16 cellular contexts compared by ENCODE assay signal in genomic region chr2:62524293-62524941, GRCh38. TPM values are rescaled to one million over a fixed set of nuclear protein-coding genes. Genes with fewer than 3 reads are reported as not detected.
"Had no signal": no experiment of that assay in that cellular context is flagged by ENCODE, and none has a peak within 500 bp of the region (broad histone marks: within the 10 kb centered on the region; RNA-seq: fewer than 3 reads in every experiment).

No MANE protein-coding gene starts in this region.

- H3K27ac Mint-ChIP-seq: activated naive CD8-positive, alpha-beta T cell treated with anti-CD3 and anti-CD28 coated beads, Interleukin-2, amount 10 ng/mL, durations not matched to agents 7 days and 5 days; effector memory CD8-positive, alpha-beta T cell had no signal

- H3K36me3 ChIP-seq: breast epithelium, ovary, thoracic aorta, upper lobe of right lung had no signal

- H3K27ac ChIP-seq: breast epithelium, ovary, thoracic aorta, upper lobe of right lung had no signal

- H3K4me3 Mint-ChIP-seq: activated naive CD8-positive, alpha-beta T cell treated with anti-CD3 and anti-CD28 coated beads, Interleukin-2, amount 10 ng/mL, durations not matched to agents 7 days and 5 days; effector memory CD8-positive, alpha-beta T cell; neural crest cell had no signal

- H3K27me3 ChIP-seq: breast epithelium, ovary, upper lobe of right lung had no signal

- ATAC-seq: effector memory CD8-positive, alpha-beta T cell; upper lobe of right lung had no signal

- H3K9me3 ChIP-seq: breast epithelium, ovary, thoracic aorta, upper lobe of right lung had no signal

- DNase-seq: activated CD4-positive, alpha-beta T cell treated with anti-CD3 and anti-CD28 coated beads, Interleukin-2, amount 50 U/mL, for 1 hour; activated CD8-positive, alpha-beta memory T cell treated with anti-CD3 and anti-CD28 coated beads for 24 hours; activated naive CD4-positive, alpha-beta T cell; activated naive CD8-positive, alpha-beta T cell treated with anti-CD3 and anti-CD28 coated beads, Interleukin-2, amount 10 ng/mL, durations not matched to agents 7 days and 5 days; aorta; dermis blood vessel endothelial cell; effector memory CD8-positive, alpha-beta T cell; kidney glomerular epithelial cell; ovary; stimulated activated CD4-positive, alpha-beta T cell treated with anti-CD3 and anti-CD28 coated beads, Interleukin-12 subunit alpha, Interleukin-12 subunit beta, amount 100 ng/mL, for 4 hours; stimulated activated CD4-positive, alpha-beta T cell treated with anti-CD3 and anti-CD28 coated beads, Interleukin-2, amount 100 ng/mL, for 24 hours; upper lobe of right lung had no signal

- H3K9me3 Mint-ChIP-seq: effector memory CD8-positive, alpha-beta T cell had no signal

- H3K4me3 ChIP-seq: breast epithelium, lung, ovary, thoracic aorta, upper lobe of right lung had no signal

- H3K36me3 Mint-ChIP-seq: activated naive CD8-positive, alpha-beta T cell treated with anti-CD3 and anti-CD28 coated beads, Interleukin-2, amount 10 ng/mL, durations not matched to agents 7 days and 5 days had no signal

- H3K4me1 Mint-ChIP-seq: activated naive CD8-positive, alpha-beta T cell treated with anti-CD3 and anti-CD28 coated beads, Interleukin-2, amount 10 ng/mL, durations not matched to agents 7 days and 5 days had no signal

- H3K4me1 ChIP-seq: breast epithelium, upper lobe of right lung had no signal

RNA-seq across cellular contexts. Expression of gene TMEM17, which starts 18.4 kb away (rescaled TPM):
- total RNA-seq: activated naive CD8-positive, alpha-beta T cell treated with anti-CD3 and anti-CD28 coated beads, Interleukin-2, amount 10 ng/mL, durations not matched to agents 7 days and 5 days had no signal
